ENCODE assay signal across 8 cellular contexts in genomic region chr9:104093647-104094533, GRCh38. TPM values are rescaled to one million over a fixed set of nuclear protein-coding genes. Genes with fewer than 3 reads are reported as not detected.
DNase-seq lines count a peak whose midpoint lies in the region; ATAC-seq and TF ChIP-seq lines count a peak whose summit lies in the region.

Gene SMC2 (plus strand): TSS chr9:104094309. CDS start chr9:104095385, 1,076 bp downstream.

- H3K9me3 ChIP-seq in RWPE2 (ENCODE audit: severe bottlenecking): no peaks in the 10 kb centered on the region

- peaks cover 5% of the 10 kb centered on the region for H3K36me3 Mint-ChIP-seq in natural killer cell treated with Interleukin-12 subunit alpha and Interleukin-12 subunit beta and Interleukin-15 and Interleukin-18, amount 100 ng/mL, for 72 hours

- peak; percentile 91 for ATAC-seq in RWPE2 (ENCODE audit: low read depth)
- peak; percentile 97 to 98 for ATAC-seq in natural killer cell treated with Interleukin-12 subunit alpha and Interleukin-12 subunit beta and Interleukin-15 and Interleukin-18, amount 100 ng/mL, for 72 hours
- peak; percentile 97 for ATAC-seq in stimulated activated naive CD8-positive, alpha-beta T cell treated with anti-CD3 and anti-CD28 coated beads, Interleukin-15, Interleukin-2, amounts not matched to agents 100 U/mL and 50 U/mL, for 24 hours

- no peaks in the 10 kb centered on the region for H3K9me3 Mint-ChIP-seq in natural killer cell treated with Interleukin-12 subunit alpha and Interleukin-12 subunit beta and Interleukin-15 and Interleukin-18, amount 100 ng/mL, for 72 hours

- DNase-seq in EH (ENCODE audit: low read depth): peak; percentile 92
- DNase-seq in H4 (ENCODE audit: low spot score): peak; percentile 86
- peak; percentile 92 for DNase-seq in LoVo (ENCODE audit: low spot score)
- peak; percentile 93 for DNase-seq in RWPE2 (ENCODE audit: low spot score)
- peak; percentile 89 for DNase-seq in activated T-helper 9 cell treated with anti-CD3 and anti-CD28 coated beads, Interleukin-2, amount 50 U/mL, for 16 hours (ENCODE audit: low read depth)
- peak; percentile 91 for DNase-seq in fibroblast of pulmonary artery (ENCODE audit: low read depth)
- DNase-seq in natural killer cell treated with Interleukin-12 subunit alpha and Interleukin-12 subunit beta and Interleukin-15 and Interleukin-18, amount 100 ng/mL, for 72 hours (ENCODE audit: low spot score): peak; percentile 93
- peak; percentile 92 for DNase-seq in stimulated activated naive CD8-positive, alpha-beta T cell treated with anti-CD3 and anti-CD28 coated beads, Interleukin-15, Interleukin-2, amounts not matched to agents 100 U/mL and 50 U/mL, for 24 hours

- no peak for TF ChIP-seq CTCF in RWPE2 (IDR thresholded peaks at IDR 0.05; ENCODE audit: poor library complexity, severe bottlenecking)
- no peak for TF ChIP-seq CTCF in fibroblast of pulmonary artery (IDR thresholded peaks at IDR 0.05; ENCODE audit: low read length, missing control alignments)

- peaks cover 7 to 33% of the 10 kb centered on the region in 2 donors for H3K4me1 Mint-ChIP-seq in natural killer cell treated with Interleukin-12 subunit alpha and Interleukin-12 subunit beta and Interleukin-15 and Interleukin-18, amount 100 ng/mL, for 72 hours (ENCODE audit: low read depth in 2 of 2)

- H3K27me3 Mint-ChIP-seq in natural killer cell treated with Interleukin-12 subunit alpha and Interleukin-12 subunit beta and Interleukin-15 and Interleukin-18, amount 100 ng/mL, for 72 hours: peaks cover 8 to 14% of the 10 kb centered on the region in 2 donors

- H3K27ac ChIP-seq in RWPE2 (ENCODE audit: poor library complexity, severe bottlenecking): peak within 1 kb of the TSS; percentile 82

- peak within 1 kb of the TSS; percentile 98 to 99 for H3K27ac Mint-ChIP-seq in natural killer cell treated with Interleukin-12 subunit alpha and Interleukin-12 subunit beta and Interleukin-15 and Interleukin-18, amount 100 ng/mL, for 72 hours

- peaks cover 6% of the 10 kb centered on the region for H3K4me1 ChIP-seq in RWPE2 (ENCODE audit: insufficient read depth, poor library complexity, severe bottlenecking)

- H3K4me3 Mint-ChIP-seq in natural killer cell treated with Interleukin-12 subunit alpha and Interleukin-12 subunit beta and Interleukin-15 and Interleukin-18, amount 100 ng/mL, for 72 hours: peak within 1 kb of the TSS; percentile 97

- peaks cover 24% of the 10 kb centered on the region for H3K36me3 ChIP-seq in RWPE2 (ENCODE audit: low read depth)

- peak within 1 kb of the TSS; percentile 68 for H3K4me3 ChIP-seq in RWPE2 (ENCODE audit: severe bottlenecking)
- H3K4me3 ChIP-seq in fibroblast of pulmonary artery (replicated peaks; ENCODE audit: low read depth, low read length): peak within 1 kb of the TSS; percentile 75

- H3K27me3 ChIP-seq in RWPE2 (ENCODE audit: insufficient read depth, poor library complexity, severe bottlenecking): no peaks in the 10 kb centered on the region

RNA-seq across cellular contexts. Expression of gene SMC2, which starts in this region (rescaled TPM):
- total RNA-seq in H4 (2014; rRNA removed; shearing (Covaris generic)): 20.5 and 25.6 TPM in 2 replicates
- total RNA-seq in natural killer cell treated with Interleukin-12 subunit alpha and Interleukin-12 subunit beta and Interleukin-15 and Interleukin-18, amount 100 ng/mL, for 72 hours: 10 to 100 TPM; 34.4 to 54.0 TPM

Comparison
In these comparisons a context has a peak if more than half of its experiments do, and no peak if none do; other contexts are left out.
1. Peak in every context shown above with its lines: DNase-seq, ATAC-seq, H3K4me3 ChIP-seq and H3K27ac ChIP-seq.